In genomic region chr7:129434846-129435318, GRCh38 we compare ENCODE assay signal across 8 cellular contexts. TPM values are rescaled to one million over a fixed set of nuclear protein-coding genes. Genes with fewer than 3 reads are reported as not detected.
A peak's percentile ranks its signal among the peaks of the same experiment; 100 is the strongest.
DNase-seq lines count a peak whose midpoint lies in the region; ATAC-seq and TF ChIP-seq lines count a peak whose summit lies in the region.

No MANE protein-coding gene starts in this region.

- CTCF ChIA-PET in activated CD4-positive, alpha-beta memory T cell treated with anti-CD3 and anti-CD28 coated beads for 36 hours (lab: Charles Lee): interaction anchor here (0.8 to 4.7 kb wide), 8 partner anchors 29 to 216 kb away, joined by 3 to 46 read pairs (median 4); no protein-coding TSS in a partner anchor

- DNase-seq in CD4-positive, CD25-positive, alpha-beta regulatory T cell: no peak
- DNase-seq in HT-29 (ENCODE audit: low spot score) (peak; percentile 19), ovary (peak; percentile 13 to 42 (median 19))
- DNase-seq in activated CD4-positive, alpha-beta memory T cell treated with anti-CD3 and anti-CD28 coated beads for 36 hours: peak; percentile 13

- intact Hi-C loops in activated CD4-positive, alpha-beta memory T cell treated with anti-CD3 and anti-CD28 coated beads for 36 hours (cut with micrococcal nuclease): loop anchor here (2.0 to 10.0 kb wide), 4 partner anchors 58 to 750 kb away; no protein-coding TSS in a partner anchor
- intact Hi-C loops in ovary (cut with DNase I): no loop called here

- ATAC-seq in CD4-positive, CD25-positive, alpha-beta regulatory T cell (ENCODE audit: low read depth in 2 of 2): no peak
- ATAC-seq in gastroesophageal sphincter (no peak), HG02759 (IDR thresholded peaks at IDR 0.05; ENCODE audit: unreplicated experiment) (no peak), HG03108 (IDR thresholded peaks at IDR 0.05; ENCODE audit: unreplicated experiment) (no peak), GM21423 (IDR thresholded peaks at IDR 0.05; ENCODE audit: unreplicated experiment) (no peak)

- TF ChIP-seq CTCF in gastroesophageal sphincter (IDR thresholded peaks at IDR 0.05) (no peak), ovary (IDR thresholded peaks at IDR 0.05) (no peak)

- H3K4me3 Mint-ChIP-seq in CD4-positive, CD25-positive, alpha-beta regulatory T cell: peak overlapping the region; percentile 83 to 97 (median 94)
- peak overlapping the region; percentile 86 for H3K4me3 Mint-ChIP-seq in activated CD4-positive, alpha-beta memory T cell treated with anti-CD3 and anti-CD28 coated beads for 36 hours

- peaks cover 22% of the 10 kb centered on the region for H3K27me3 Mint-ChIP-seq in CD4-positive, CD25-positive, alpha-beta regulatory T cell
- H3K27me3 Mint-ChIP-seq in activated CD4-positive, alpha-beta memory T cell treated with anti-CD3 and anti-CD28 coated beads for 36 hours: peaks cover 6% of the 10 kb centered on the region

- peak overlapping the region; percentile 66 for H3K4me3 ChIP-seq in CD4-positive, CD25-positive, alpha-beta regulatory T cell (ENCODE audit: low read depth, low read length)
- peak overlapping the region; percentile 62 to 77 for H3K4me3 ChIP-seq in gastroesophageal sphincter
- H3K4me3 ChIP-seq in ovary: peak overlapping the region; percentile 60

- peaks cover 16% of the 10 kb centered on the region for H3K4me1 ChIP-seq in CD4-positive, CD25-positive, alpha-beta regulatory T cell (ENCODE audit: control insufficient read depth, insufficient read depth, low read length, poor library complexity, severe bottlenecking)
- peaks cover 0 to 17% (median 6%) of the 10 kb centered on the region in 3 donors for H3K4me1 ChIP-seq in gastroesophageal sphincter
- H3K4me1 ChIP-seq in ovary (ENCODE audit: insufficient read depth): no peaks in the 10 kb centered on the region

- POLR2A ChIA-PET in activated CD4-positive, alpha-beta memory T cell treated with anti-CD3 and anti-CD28 coated beads for 36 hours (lab: Charles Lee): interaction anchor here (0.6 to 2.8 kb wide), 6 partner anchors 11 to 67 kb away, joined by 3 to 12 read pairs (median 3); no protein-coding TSS in a partner anchor

- H3K9me3 Mint-ChIP-seq in CD4-positive, CD25-positive, alpha-beta regulatory T cell: no peaks in the 10 kb centered on the region
- H3K9me3 Mint-ChIP-seq in activated CD4-positive, alpha-beta memory T cell treated with anti-CD3 and anti-CD28 coated beads for 36 hours: no peaks in the 10 kb centered on the region

- TF ChIP-seq EP300 in gastroesophageal sphincter (IDR thresholded peaks at IDR 0.05) (no peak), ovary (IDR thresholded peaks at IDR 0.05) (no peak)

- H3K27me3 ChIP-seq in CD4-positive, CD25-positive, alpha-beta regulatory T cell (ENCODE audit: control insufficient read depth, insufficient read depth, low read length): peaks cover 7% of the 10 kb centered on the region
- H3K27me3 ChIP-seq in gastroesophageal sphincter (no peaks in the 10 kb centered on the region), ovary (no peaks in the 10 kb centered on the region)

- WGBS in gastroesophageal sphincter (ENCODE audit: low coverage in 1 of 2), 2 donors: 0% methylated on average over 1 to 2 of the region's 25 CpGs
- WGBS in ovary, 3 donors: 0 to 1% (median 0%) methylated on average over 25 of the region's 25 CpGs

- no peaks in the 10 kb centered on the region for H3K9me3 ChIP-seq in CD4-positive, CD25-positive, alpha-beta regulatory T cell (ENCODE audit: control insufficient read depth in 2 of 2, low read length in 2 of 2)
- H3K9me3 ChIP-seq in gastroesophageal sphincter (no peaks in the 10 kb centered on the region), ovary (no peaks in the 10 kb centered on the region)

- no peaks in the 10 kb centered on the region for H3K36me3 Mint-ChIP-seq in CD4-positive, CD25-positive, alpha-beta regulatory T cell
- peaks cover 24% of the 10 kb centered on the region for H3K36me3 Mint-ChIP-seq in activated CD4-positive, alpha-beta memory T cell treated with anti-CD3 and anti-CD28 coated beads for 36 hours

- peaks cover 8 to 23% (median 14%) of the 10 kb centered on the region in 4 donors for H3K4me1 Mint-ChIP-seq in CD4-positive, CD25-positive, alpha-beta regulatory T cell
- peaks cover 34% of the 10 kb centered on the region for H3K4me1 Mint-ChIP-seq in activated CD4-positive, alpha-beta memory T cell treated with anti-CD3 and anti-CD28 coated beads for 36 hours (ENCODE audit: low read depth)

- H3K27ac ChIP-seq in CD4-positive, CD25-positive, alpha-beta regulatory T cell (ENCODE audit: insufficient read depth, low read length, poor library complexity, severe bottlenecking): no peak overlapping the region
- H3K27ac ChIP-seq in gastroesophageal sphincter (peak overlapping the region in 3 of 4 donors; percentile 68 to 84 (median 80)), ovary (peak overlapping the region in 1 of 2 donors; percentile 49)

- no peaks in the 10 kb centered on the region for H3K36me3 ChIP-seq in CD4-positive, CD25-positive, alpha-beta regulatory T cell (ENCODE audit: control insufficient read depth, insufficient read depth, low read length)
- H3K36me3 ChIP-seq in gastroesophageal sphincter (no peaks in the 10 kb centered on the region), ovary (no peaks in the 10 kb centered on the region)

- TF ChIP-seq POLR2A in gastroesophageal sphincter (IDR thresholded peaks at IDR 0.05) (no peak), ovary (IDR thresholded peaks at IDR 0.05) (no peak)

- no peak overlapping the region for H3K27ac Mint-ChIP-seq in CD4-positive, CD25-positive, alpha-beta regulatory T cell
- H3K27ac Mint-ChIP-seq in activated CD4-positive, alpha-beta memory T cell treated with anti-CD3 and anti-CD28 coated beads for 36 hours: peak overlapping the region; percentile 83

RNA-seq across cellular contexts. Expression of gene STRIP2, which starts 0.7 kb away (rescaled TPM):
- 1.7 TPM for total RNA-seq in CD4-positive, CD25-positive, alpha-beta regulatory T cell
- polyA plus RNA-seq in CD4-positive, CD25-positive, alpha-beta regulatory T cell: under 1 TPM in 3 of 4 donors, not detected in 1; 0.13 to 0.78 (median 0.56) TPM
- 2.8 and 3.1 TPM in 2 replicates for total RNA-seq in HT-29 (2014; rRNA removed; shearing (Covaris generic))
- 10 to 100 TPM; 56.1 to 62.0 TPM for total RNA-seq in activated CD4-positive, alpha-beta memory T cell treated with anti-CD3 and anti-CD28 coated beads for 36 hours
- total RNA-seq in gastroesophageal sphincter (1 to 10 TPM; 1.2 to 2.6 (median 1.9) TPM), ovary (1 to 10 TPM in 3 of 7 donors, under 1 TPM in 4; 0.12 to 1.6 (median 0.92) TPM)
- polyA plus RNA-seq in ovary: 1 to 10 TPM in 1 of 2 donors, under 1 TPM in 1; 0.92 to 1.0 TPM

Comparison
In these comparisons a context has a peak if more than half of its experiments do, and no peak if none do; other contexts are left out.
1. DNase-seq: peak in HT-29 (single experiment), activated CD4-positive, alpha-beta memory T cell treated with anti-CD3 and anti-CD28 coated beads for 36 hours (single experiment) and ovary (5 of 5); none in CD4-positive, CD25-positive, alpha-beta regulatory T cell (0 of 3).
2. RNA of gene STRIP2, which starts 0.7 kb away (total RNA-seq): 56.1 to 62.0 TPM in activated CD4-positive, alpha-beta memory T cell treated with anti-CD3 and anti-CD28 coated beads for 36 hours; 2.8 to 3.1 TPM in HT-29, 1.2 to 2.6 TPM in gastroesophageal sphincter, 1.7 TPM in CD4-positive, CD25-positive, alpha-beta regulatory T cell (single experiment) and 0.12 to 1.6 TPM in ovary; every median in the first group is over 10 times any median in the second.
3. Peak in every context shown above with its lines, with median percentiles within 50 percentile points of each other: H3K4me3 ChIP-seq.